2 cellular contexts compared by ENCODE assay signal in genomic region chr7:33714208-33714607, GRCh38.
TF ChIP-seq lines count a peak whose summit lies in the region.

No MANE protein-coding gene starts in this region.

TF ChIP-seq in HepG2, 621 proteins besides CTCF, POLR2A, EP300 and RAD21:
- no peak for TF ChIP-seq ZNF224 (CRISPR knock-in tag; IDR thresholded peaks at IDR 0.05)
- TF ChIP-seq CCDC6 (CRISPR knock-in tag; IDR thresholded peaks at IDR 0.05), result no peak
- TF ChIP-seq SMAD9 (CRISPR knock-in tag; IDR thresholded peaks at IDR 0.05), result no peak
- no peak for TF ChIP-seq SP140L (CRISPR knock-in tag; IDR thresholded peaks at IDR 0.05; ENCODE audit: borderline replicate concordance)
- TF ChIP-seq XRCC5 (optimal IDR thresholded peaks at IDR 0.05; ENCODE audit: low read length), result no peak
- no peak for TF ChIP-seq ZNF251 (CRISPR knock-in tag; IDR thresholded peaks at IDR 0.05)
- TF ChIP-seq PHF8 (CRISPR knock-in tag; IDR thresholded peaks at IDR 0.05), result no peak
- TF ChIP-seq AGO2 (optimal IDR thresholded peaks at IDR 0.05; ENCODE audit: low read depth, low read length), result no peak
- no peak for TF ChIP-seq ZNF337 (CRISPR knock-in tag; IDR thresholded peaks at IDR 0.05; ENCODE audit: borderline replicate concordance, low read depth)
- no peak for TF ChIP-seq PLRG1 (conservative IDR thresholded peaks at IDR 0.05)
- TF ChIP-seq KLF15 (CRISPR knock-in tag; IDR thresholded peaks at IDR 0.05; ENCODE audit: borderline replicate concordance), result no peak
- TF ChIP-seq ZNF10 (CRISPR knock-in tag; IDR thresholded peaks at IDR 0.05; ENCODE audit: borderline replicate concordance, low read depth), result no peak
- TF ChIP-seq ZNF280B (CRISPR knock-in tag; IDR thresholded peaks at IDR 0.05; ENCODE audit: borderline replicate concordance), result no peak

TF ChIP-seq in IMR-90, 13 proteins besides CTCF, POLR2A, EP300 and RAD21:
- no peak for TF ChIP-seq MAZ (IDR thresholded peaks at IDR 0.05; ENCODE audit: borderline replicate concordance, low read depth, low read length)
- no peak for TF ChIP-seq MXI1 (IDR thresholded peaks at IDR 0.05; ENCODE audit: borderline replicate concordance, low read depth, low read length)
- no peak for TF ChIP-seq RCOR1 (IDR thresholded peaks at IDR 0.05; ENCODE audit: insufficient replicate concordance, low read length)
- no peak for TF ChIP-seq CEBPB (IDR thresholded peaks at IDR 0.05; ENCODE audit: low read depth, low read length)
- TF ChIP-seq RFX5 (IDR thresholded peaks at IDR 0.05; ENCODE audit: low read depth, low read length), result no peak
- TF ChIP-seq MAFK (IDR thresholded peaks at IDR 0.05; ENCODE audit: low read depth, low read length), result no peak
- TF ChIP-seq NFE2L2 (IDR thresholded peaks at IDR 0.05; ENCODE audit: low read depth, low read length), result no peak
- TF ChIP-seq, protein P1, sequence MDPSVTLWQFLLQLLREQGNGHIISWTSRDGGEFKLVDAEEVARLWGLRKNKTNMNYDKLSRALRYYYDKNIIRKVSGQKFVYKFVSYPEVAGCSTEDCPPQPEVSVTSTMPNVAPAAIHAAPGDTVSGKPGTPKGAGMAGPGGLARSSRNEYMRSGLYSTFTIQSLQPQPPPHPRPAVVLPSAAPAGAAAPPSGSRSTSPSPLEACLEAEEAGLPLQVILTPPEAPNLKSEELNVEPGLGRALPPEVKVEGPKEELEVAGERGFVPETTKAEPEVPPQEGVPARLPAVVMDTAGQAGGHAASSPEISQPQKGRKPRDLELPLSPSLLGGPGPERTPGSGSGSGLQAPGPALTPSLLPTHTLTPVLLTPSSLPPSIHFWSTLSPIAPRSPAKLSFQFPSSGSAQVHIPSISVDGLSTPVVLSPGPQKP (IDR thresholded peaks at IDR 0.05; ENCODE audit: borderline replicate concordance, low read depth, low read length), result no peak
- no peak for TF ChIP-seq FOS (IDR thresholded peaks at IDR 0.05; ENCODE audit: low read depth, low read length)
- TF ChIP-seq BHLHE40 (IDR thresholded peaks at IDR 0.05; ENCODE audit: low read depth, low read length), result no peak
- TF ChIP-seq CHD1 (IDR thresholded peaks at IDR 0.05; ENCODE audit: low read depth, low read length), result no peak
- TF ChIP-seq SMC3 (IDR thresholded peaks at IDR 0.05; ENCODE audit: low read depth, low read length), result no peak
- TF ChIP-seq, protein P2, sequence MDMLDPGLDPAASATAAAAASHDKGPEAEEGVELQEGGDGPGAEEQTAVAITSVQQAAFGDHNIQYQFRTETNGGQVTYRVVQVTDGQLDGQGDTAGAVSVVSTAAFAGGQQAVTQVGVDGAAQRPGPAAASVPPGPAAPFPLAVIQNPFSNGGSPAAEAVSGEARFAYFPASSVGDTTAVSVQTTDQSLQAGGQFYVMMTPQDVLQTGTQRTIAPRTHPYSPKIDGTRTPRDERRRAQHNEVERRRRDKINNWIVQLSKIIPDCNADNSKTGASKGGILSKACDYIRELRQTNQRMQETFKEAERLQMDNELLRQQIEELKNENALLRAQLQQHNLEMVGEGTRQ (IDR thresholded peaks at IDR 0.05; ENCODE audit: low read depth, low read length), result no peak
